8 cellular contexts compared by ENCODE assay signal in the genomic region with DNA sequence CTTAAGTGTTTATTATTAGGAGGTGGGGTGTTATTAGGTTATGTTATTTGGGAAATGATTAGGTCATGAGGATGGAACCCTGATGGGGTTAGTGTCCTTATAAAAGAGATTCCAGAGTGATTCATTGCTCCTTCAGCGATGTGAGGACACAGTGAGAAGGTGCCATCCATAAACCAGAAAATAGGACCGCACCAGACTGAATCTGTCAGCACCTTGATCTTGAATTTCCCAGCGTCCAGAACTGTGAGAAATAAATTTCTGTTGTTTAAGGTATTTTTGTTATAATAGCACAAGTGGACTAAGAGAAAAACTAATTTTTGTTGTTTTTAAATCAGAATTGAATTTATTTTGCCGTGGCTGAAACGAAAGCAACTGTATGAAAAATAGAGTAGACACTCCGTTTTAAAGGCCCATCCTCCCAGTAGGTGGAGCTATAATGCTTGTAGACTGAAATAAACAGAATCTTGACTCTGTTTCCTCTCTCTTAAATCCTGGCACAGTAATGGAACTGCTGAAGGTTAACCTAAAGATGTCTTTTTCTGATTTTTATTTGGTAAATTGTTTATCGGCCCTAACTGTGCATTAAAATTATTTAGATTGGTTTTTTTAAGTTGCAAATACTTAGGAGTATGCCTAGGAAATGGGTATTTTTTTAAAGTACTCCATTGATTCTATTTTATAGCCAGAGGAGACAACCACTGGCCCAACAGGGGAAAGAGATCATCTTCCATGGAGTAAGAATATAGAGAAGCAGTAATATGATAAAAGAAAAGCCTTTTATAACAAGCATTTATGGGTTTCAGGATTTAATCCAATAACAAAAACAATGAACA.
DNase-seq lines count a peak whose midpoint lies in the region; ATAC-seq lines count a peak whose summit lies in the region.

No MANE protein-coding gene starts in this region.

- no peaks in the 10 kb centered on the region for H3K36me3 Mint-ChIP-seq in activated naive CD8-positive, alpha-beta T cell treated with anti-CD3 and anti-CD28 coated beads, Interleukin-2, amount 10 ng/mL, durations not matched to agents 7 days and 5 days

- no peaks in the 10 kb centered on the region for H3K9me3 Mint-ChIP-seq in activated naive CD8-positive, alpha-beta T cell treated with anti-CD3 and anti-CD28 coated beads, Interleukin-2, amount 10 ng/mL, durations not matched to agents 7 days and 5 days

- in situ Hi-C loops in Caki2 (cut with HindIII; ENCODE audit: low pct_unique_long_range_greater_than_20kb, low sequenced_read_pairs): no loop called here

- H3K4me3 Mint-ChIP-seq in activated naive CD8-positive, alpha-beta T cell treated with anti-CD3 and anti-CD28 coated beads, Interleukin-2, amount 10 ng/mL, durations not matched to agents 7 days and 5 days: peak overlapping the region; percentile 82

- no peaks in the 10 kb centered on the region for H3K27me3 ChIP-seq in right cardiac atrium (ENCODE audit: control insufficient read depth, insufficient read depth)

- H3K4me1 ChIP-seq in right cardiac atrium (ENCODE audit: control insufficient read depth, insufficient read depth, low read length): no peaks in the 10 kb centered on the region

- H3K27ac Mint-ChIP-seq in activated naive CD8-positive, alpha-beta T cell treated with anti-CD3 and anti-CD28 coated beads, Interleukin-2, amount 10 ng/mL, durations not matched to agents 7 days and 5 days: no peak overlapping the region

- ATAC-seq in GM18873 (IDR thresholded peaks at IDR 0.05; ENCODE audit: low FRiP score, unreplicated experiment) (peak; percentile 68), HG03196 (IDR thresholded peaks at IDR 0.05; ENCODE audit: unreplicated experiment) (peak; percentile 69), right cardiac atrium (peak; percentile 43 to 59)
- ATAC-seq in activated naive CD8-positive, alpha-beta T cell treated with anti-CD3 and anti-CD28 coated beads, Interleukin-2, amount 10 ng/mL, durations not matched to agents 7 days and 5 days (ENCODE audit: low read depth): no peak

- H3K9me3 ChIP-seq in right cardiac atrium (ENCODE audit: control insufficient read depth, low read length): no peaks in the 10 kb centered on the region

- H3K4me1 Mint-ChIP-seq in activated naive CD8-positive, alpha-beta T cell treated with anti-CD3 and anti-CD28 coated beads, Interleukin-2, amount 10 ng/mL, durations not matched to agents 7 days and 5 days: no peaks in the 10 kb centered on the region

- no peak overlapping the region for H3K27ac ChIP-seq in right cardiac atrium (ENCODE audit: low read length)

- POLR2A ChIA-PET in activated naive CD8-positive, alpha-beta T cell treated with anti-CD3 and anti-CD28 coated beads, Interleukin-2, amount 10 ng/mL, durations not matched to agents 7 days and 5 days (lab: Charles Lee): no interaction called here

- peaks cover 7% of the 10 kb centered on the region for H3K27me3 Mint-ChIP-seq in activated naive CD8-positive, alpha-beta T cell treated with anti-CD3 and anti-CD28 coated beads, Interleukin-2, amount 10 ng/mL, durations not matched to agents 7 days and 5 days

- 21% methylated on average over 7 of the region's 7 CpGs for WGBS in right cardiac atrium

- H3K4me3 ChIP-seq in right cardiac atrium (ENCODE audit: low read length): peak overlapping the region; percentile 48
- peak overlapping the region; percentile 44 for H3K4me3 ChIP-seq in skeletal muscle cell (ENCODE audit: low read depth, low read length)

- DNase-seq in Caki2 (ENCODE audit: low read depth) (peak; percentile 51), NCI-H526 (lab: John Stamatoyannopoulos, UW) (peak; percentile 48 to 75), right cardiac atrium (no peak), skeletal muscle cell (ENCODE audit: low read depth) (peak; percentile 21), T1000 (lab: John Stamatoyannopoulos, UW) (no peak)
- DNase-seq in activated naive CD8-positive, alpha-beta T cell treated with anti-CD3 and anti-CD28 coated beads, Interleukin-2, amount 10 ng/mL, durations not matched to agents 7 days and 5 days: no peak

- intact Hi-C loops in right cardiac atrium (cut with DNase I): loop anchor here in 2 of 4 donors (10.0 kb wide), 2 partner anchors 313 to 323 kb away; no protein-coding TSS in a partner anchor

Comparison
In these comparisons a context has a peak if more than half of its experiments do, and no peak if none do; other contexts are left out.
1. DNase-seq: peak in Caki2 (single experiment), NCI-H526 (2 of 2) and skeletal muscle cell (single experiment); none in activated naive CD8-positive, alpha-beta T cell treated with anti-CD3 and anti-CD28 coated beads, Interleukin-2, amount 10 ng/mL, durations not matched to agents 7 days and 5 days (single experiment), right cardiac atrium (0 of 3) and T1000 (single experiment).